32 cellular contexts compared by ENCODE assay signal in the genomic region with DNA sequence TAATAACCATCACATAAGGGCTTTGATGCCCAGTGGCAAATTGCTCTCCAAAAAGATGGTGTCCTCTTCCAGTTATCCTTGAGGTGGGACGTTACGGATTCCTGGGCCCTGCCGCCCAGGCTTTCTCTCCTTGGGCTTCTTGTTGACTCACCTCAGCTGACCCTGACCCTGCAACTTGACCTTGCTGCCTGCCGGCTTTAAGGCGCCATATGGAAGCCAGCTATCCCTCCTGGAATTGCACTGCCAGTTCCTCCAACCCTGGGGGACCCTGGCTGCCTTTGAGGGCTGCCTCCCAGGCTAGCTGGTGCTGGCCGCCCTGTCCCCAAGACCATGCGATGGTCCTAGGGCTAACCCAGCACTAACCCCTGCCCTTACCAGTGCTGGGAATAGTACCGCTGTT. TPM values are rescaled to one million over a fixed set of nuclear protein-coding genes. Genes with fewer than 3 reads are reported as not detected.
"Had no signal": no experiment of that assay in that cellular context is flagged by ENCODE, and none has a peak within 500 bp of the region (broad histone marks: within the 10 kb centered on the region; RNA-seq: fewer than 3 reads in every experiment).

No MANE protein-coding gene starts in this region.

- H3K4me3 Mint-ChIP-seq: activated CD4-positive, alpha-beta memory T cell treated with anti-CD3 and anti-CD28 coated beads for 36 hours; activated CD4-positive, alpha-beta T cell treated with anti-CD3 and anti-CD28 coated beads, Interleukin-2, amount 10 ng/mL, durations not matched to agents 24 days and 14 days; activated T-cell treated with anti-CD3 and anti-CD28 coated beads, Interleukin-2, amount 50 U/mL, for 24 hours; dendritic cell treated with granulocyte-macrophage colony-stimulating factor and Interleukin-4, amounts not matched to agents 40 ng/mL and 50 ng/mL, for 4 days; endodermal cell; naive thymus-derived CD8-positive, alpha-beta T cell; neural crest cell; stimulated activated memory B cell treated with anti-CD40 and anti-IgM and Interleukin-4, amounts not matched to agents 10 μg/mL and 1 μg/mL and 100 μg/mL, for 72 hours; stimulated activated naive CD8-positive, alpha-beta T cell treated with anti-CD3 and anti-CD28 coated beads, Interleukin-15, amount 100 ng/mL, for 72 hours; T-helper 1 cell treated with Interleukin-12 subunit alpha and Interleukin-12 subunit beta and Interleukin-4 antibody, amounts not matched to agents 30 μg/mL and 1 μg/mL, for 36 hours had no signal

- H3K27me3 Mint-ChIP-seq: activated CD4-positive, alpha-beta memory T cell treated with anti-CD3 and anti-CD28 coated beads for 36 hours; activated T-cell treated with anti-CD3 and anti-CD28 coated beads, Interleukin-2, amount 50 U/mL, for 24 hours; naive thymus-derived CD8-positive, alpha-beta T cell; stimulated activated memory B cell treated with anti-CD40 and anti-IgM and Interleukin-4, amounts not matched to agents 10 μg/mL and 1 μg/mL and 100 μg/mL, for 72 hours; stimulated activated naive CD8-positive, alpha-beta T cell treated with anti-CD3 and anti-CD28 coated beads, Interleukin-15, amount 100 ng/mL, for 72 hours had no signal

- H3K4me1 ChIP-seq: thyroid gland had no signal

- H3K27ac Mint-ChIP-seq: activated CD4-positive, alpha-beta memory T cell treated with anti-CD3 and anti-CD28 coated beads for 36 hours; activated CD4-positive, alpha-beta T cell treated with anti-CD3 and anti-CD28 coated beads, Interleukin-2, amount 10 ng/mL, durations not matched to agents 24 days and 14 days; activated T-cell treated with anti-CD3 and anti-CD28 coated beads, Interleukin-2, amount 50 U/mL, for 24 hours; dendritic cell treated with granulocyte-macrophage colony-stimulating factor and Interleukin-4, amounts not matched to agents 40 ng/mL and 50 ng/mL, for 4 days; endodermal cell; naive thymus-derived CD8-positive, alpha-beta T cell; stimulated activated memory B cell treated with anti-CD40 and anti-IgM and Interleukin-4, amounts not matched to agents 10 μg/mL and 1 μg/mL and 100 μg/mL, for 72 hours; T-helper 1 cell treated with Interleukin-12 subunit alpha and Interleukin-12 subunit beta and Interleukin-4 antibody, amounts not matched to agents 30 μg/mL and 1 μg/mL, for 36 hours had no signal

- H3K27ac ChIP-seq: thyroid gland, WERI-Rb-1 had no signal

- ATAC-seq: esophagus mucosa; left ventricle myocardium superior; naive thymus-derived CD8-positive, alpha-beta T cell; sciatic nerve; stimulated activated memory B cell treated with anti-CD40 and anti-IgM and Interleukin-4, amounts not matched to agents 10 μg/mL and 1 μg/mL and 100 μg/mL, for 72 hours; stimulated activated naive CD8-positive, alpha-beta T cell treated with anti-CD3 and anti-CD28 coated beads, Interleukin-15, amount 100 ng/mL, for 72 hours had no signal

- H3K9me3 Mint-ChIP-seq: activated CD4-positive, alpha-beta memory T cell treated with anti-CD3 and anti-CD28 coated beads for 36 hours; activated CD4-positive, alpha-beta T cell treated with anti-CD3 and anti-CD28 coated beads, Interleukin-2, amount 10 ng/mL, durations not matched to agents 24 days and 14 days; activated T-cell treated with anti-CD3 and anti-CD28 coated beads, Interleukin-2, amount 50 U/mL, for 24 hours; dendritic cell treated with granulocyte-macrophage colony-stimulating factor and Interleukin-4, amounts not matched to agents 40 ng/mL and 50 ng/mL, for 4 days; endodermal cell; naive thymus-derived CD8-positive, alpha-beta T cell; neural crest cell; stimulated activated memory B cell treated with anti-CD40 and anti-IgM and Interleukin-4, amounts not matched to agents 10 μg/mL and 1 μg/mL and 100 μg/mL, for 72 hours; stimulated activated naive CD8-positive, alpha-beta T cell treated with anti-CD3 and anti-CD28 coated beads, Interleukin-15, amount 100 ng/mL, for 72 hours; T-helper 1 cell treated with Interleukin-12 subunit alpha and Interleukin-12 subunit beta and Interleukin-4 antibody, amounts not matched to agents 30 μg/mL and 1 μg/mL, for 36 hours had no signal

- DNase-seq: activated CD4-positive, alpha-beta memory T cell treated with anti-CD3 and anti-CD28 coated beads for 36 hours; activated CD4-positive, alpha-beta T cell treated with anti-CD3 and anti-CD28 coated beads, Interleukin-2, amount 10 ng/mL, durations not matched to agents 24 days and 14 days; activated CD4-positive, CD25-positive, alpha-beta regulatory T cell treated with anti-CD3 and anti-CD28 coated beads, Interleukin-2, amount 50 U/mL, for 72 hours; activated CD8-positive, alpha-beta memory T cell treated with anti-CD3 and anti-CD28 coated beads, Interleukin-2, amount 50 U/mL, for 4 hours; activated gamma-delta T cell treated with Interleukin-2 at 50 U/mL for 16 hours; activated naive CD4-positive, alpha-beta T cell treated with anti-CD3 and anti-CD28 coated beads, Interleukin-2, amount 50 U/mL, for 16 hours; activated T-cell treated with anti-CD3 and anti-CD28 coated beads, Interleukin-2, amount 50 U/mL, for 24 hours; amniotic stem cell; caudate nucleus; endodermal cell; foreskin fibroblast; left ventricle myocardium superior; midbrain; naive thymus-derived CD8-positive, alpha-beta T cell; occipital lobe; SK-N-SH; small intestine; stimulated activated CD4-positive, alpha-beta T cell treated with anti-CD3 and anti-CD28 coated beads, Interleukin-1b, Interleukin-23, amount 100 ng/mL, for 48 hours; stimulated activated CD4-positive, alpha-beta T cell treated with anti-CD3 and anti-CD28 coated beads, Interleukin-4, amount 100 ng/mL, for 4 hours; stimulated activated CD8-positive, alpha-beta memory T cell treated with anti-CD3 and anti-CD28 coated beads, Interleukin-4, amount 100 ng/mL, for 48 hours; stimulated activated naive CD8-positive, alpha-beta T cell treated with anti-CD3 and anti-CD28 coated beads, Interleukin-15, amount 100 ng/mL, for 72 hours; substantia nigra; SW 1271; T-helper 9 cell; thyroid gland; WERI-Rb-1 had no signal

- H3K4me3 ChIP-seq: thyroid gland had no signal

- H3K27me3 ChIP-seq: thyroid gland had no signal

- H3K36me3 ChIP-seq: thyroid gland, WERI-Rb-1 had no signal

- H3K9me3 ChIP-seq: SK-N-SH, thyroid gland had no signal

- H3K36me3 Mint-ChIP-seq: activated CD4-positive, alpha-beta memory T cell treated with anti-CD3 and anti-CD28 coated beads for 36 hours; naive thymus-derived CD8-positive, alpha-beta T cell had no signal

RNA-seq across cellular contexts. Expression of a gene that starts 28.3 kb away (rescaled TPM):
- total RNA-seq: activated CD4-positive, alpha-beta memory T cell treated with anti-CD3 and anti-CD28 coated beads for 36 hours; activated CD4-positive, alpha-beta T cell treated with anti-CD3 and anti-CD28 coated beads, Interleukin-2, amount 10 ng/mL, durations not matched to agents 24 days and 14 days had no signal
